Comparison of ENCODE assay signal across 1 cellular context in the genomic region with DNA sequence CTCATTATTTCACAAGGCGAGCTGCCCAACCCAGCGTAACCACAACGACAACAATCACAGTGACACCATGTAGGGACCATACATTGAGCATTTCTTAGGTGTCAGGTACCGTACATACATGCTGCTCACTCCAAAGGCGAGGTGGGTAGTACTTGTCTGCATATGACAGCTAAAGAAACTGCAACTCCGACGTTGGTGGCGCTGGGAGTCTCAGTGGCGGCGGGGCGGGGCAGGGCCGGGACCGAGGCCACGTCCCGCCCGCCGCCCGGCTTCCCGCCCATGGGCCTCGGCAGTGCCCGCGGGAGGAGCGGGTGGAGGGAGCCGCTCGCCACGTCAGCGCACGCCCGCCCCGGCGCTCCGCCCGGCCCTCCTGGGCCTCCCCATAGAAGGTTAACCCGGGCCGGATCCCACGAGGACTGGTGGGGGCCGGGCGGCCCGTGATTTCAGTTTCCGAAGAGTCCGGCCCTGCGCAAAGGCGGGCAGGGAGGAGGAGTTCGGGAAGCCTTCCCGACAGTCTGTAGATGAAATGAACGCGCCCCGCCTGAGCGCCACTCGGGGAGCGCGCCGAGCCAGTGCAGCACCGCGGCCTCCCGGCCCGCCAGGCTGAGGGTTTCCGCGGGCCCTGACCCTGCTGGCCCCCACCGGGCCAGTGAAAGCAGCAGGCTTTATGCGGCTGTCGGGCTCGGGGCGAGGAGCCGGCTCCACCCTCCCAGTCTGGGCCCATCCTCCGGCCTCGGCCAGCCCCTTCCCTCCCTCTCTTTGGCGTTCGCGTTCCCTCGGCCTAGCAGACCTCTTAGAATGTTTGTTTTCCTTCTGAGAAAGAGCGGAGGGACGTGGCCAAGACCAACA.
TF ChIP-seq lines count a peak whose summit lies in the region.

No MANE protein-coding gene starts in this region.

TF ChIP-seq in HepG2, 621 proteins besides CTCF, POLR2A, EP300 and RAD21 (continued from another document and continues in another):
- TF ChIP-seq, protein P1, sequence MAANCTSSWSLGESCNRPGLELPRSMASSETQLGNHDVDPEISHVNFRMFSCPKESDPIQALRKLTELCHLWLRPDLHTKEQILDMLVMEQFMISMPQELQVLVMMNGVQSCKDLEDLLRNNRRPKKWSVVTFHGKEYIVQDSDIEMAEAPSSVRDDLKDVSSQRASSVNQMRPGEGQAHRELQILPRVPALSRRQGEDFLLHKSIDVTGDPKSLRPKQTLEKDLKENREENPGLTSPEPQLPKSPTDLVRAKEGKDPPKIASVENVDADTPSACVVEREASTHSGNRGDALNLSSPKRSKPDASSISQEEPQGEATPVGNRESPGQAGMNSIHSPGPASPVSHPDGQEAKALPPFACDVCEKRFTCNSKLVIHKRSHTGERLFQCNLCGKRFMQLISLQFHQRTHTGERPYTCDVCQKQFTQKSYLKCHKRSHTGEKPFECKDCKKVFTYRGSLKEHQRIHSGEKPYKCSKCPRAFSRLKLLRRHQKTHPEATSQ (CRISPR knock-in tag; IDR thresholded peaks at IDR 0.05; ENCODE audit: borderline replicate concordance): peak; percentile 56; the same call in 1 of the 2 replicates
- TF ChIP-seq MTF2 (CRISPR knock-in tag; IDR thresholded peaks at IDR 0.05; ENCODE audit: borderline replicate concordance) (no peak), NR1H2 (CRISPR knock-in tag; IDR thresholded peaks at IDR 0.05; ENCODE audit: borderline replicate concordance, low read depth) (no peak; the same call in 1 of the 2 replicates), ZNF572 (CRISPR knock-in tag; IDR thresholded peaks at IDR 0.05) (peak; percentile 22; the same call in 1 of the 2 replicates), ZBTB20 (CRISPR knock-in tag; IDR thresholded peaks at IDR 0.05; ENCODE audit: borderline replicate concordance, low read depth) (no peak), JUN (CRISPR knock-in tag; IDR thresholded peaks at IDR 0.05) (no peak), ZNF431 (CRISPR knock-in tag; IDR thresholded peaks at IDR 0.05; ENCODE audit: borderline replicate concordance, low read depth) (no peak; the same call in 1 of the 2 replicates), ADNP (CRISPR knock-in tag; IDR thresholded peaks at IDR 0.05) (no peak), FOXK2 (IDR thresholded peaks at IDR 0.05) (no peak), HOXA7 (CRISPR knock-in tag; IDR thresholded peaks at IDR 0.05) (no peak), ISX (CRISPR knock-in tag; conservative IDR thresholded peaks at IDR 0.05) (no peak), HCFC1 (IDR thresholded peaks at IDR 0.05; ENCODE audit: low read depth, low read length) (no peak), BCL6 (CRISPR knock-in tag; IDR thresholded peaks at IDR 0.05) (peak; percentile 61), CBX2 (IDR thresholded peaks at IDR 0.05; ENCODE audit: low read depth, low read length) (no peak), CBX2 (CRISPR knock-in tag; IDR thresholded peaks at IDR 0.05; ENCODE audit: low read depth) (no peak), STAT5B (CRISPR knock-in tag; IDR thresholded peaks at IDR 0.05) (no peak), SKI (IDR thresholded peaks at IDR 0.05; ENCODE audit: partially characterized antibody) (peak; percentile 64), CREB1 (IDR thresholded peaks at IDR 0.05) (no peak; the same call in 1 of the 2 replicates), CREB1 (CRISPR knock-in tag; IDR thresholded peaks at IDR 0.05) (no peak), FOXM1 (CRISPR knock-in tag; IDR thresholded peaks at IDR 0.05) (no peak), MED8 (CRISPR knock-in tag; IDR thresholded peaks at IDR 0.05; ENCODE audit: insufficient replicate concordance) (no peak), HOXA9 (CRISPR knock-in tag; IDR thresholded peaks at IDR 0.05; ENCODE audit: borderline replicate concordance) (no peak), ZNF264 (CRISPR knock-in tag; IDR thresholded peaks at IDR 0.05) (no peak), ZNF570 (CRISPR knock-in tag; IDR thresholded peaks at IDR 0.05; ENCODE audit: borderline replicate concordance) (no peak), FOXO1 (CRISPR knock-in tag; IDR thresholded peaks at IDR 0.05) (no peak)
- TF ChIP-seq, protein P2, sequence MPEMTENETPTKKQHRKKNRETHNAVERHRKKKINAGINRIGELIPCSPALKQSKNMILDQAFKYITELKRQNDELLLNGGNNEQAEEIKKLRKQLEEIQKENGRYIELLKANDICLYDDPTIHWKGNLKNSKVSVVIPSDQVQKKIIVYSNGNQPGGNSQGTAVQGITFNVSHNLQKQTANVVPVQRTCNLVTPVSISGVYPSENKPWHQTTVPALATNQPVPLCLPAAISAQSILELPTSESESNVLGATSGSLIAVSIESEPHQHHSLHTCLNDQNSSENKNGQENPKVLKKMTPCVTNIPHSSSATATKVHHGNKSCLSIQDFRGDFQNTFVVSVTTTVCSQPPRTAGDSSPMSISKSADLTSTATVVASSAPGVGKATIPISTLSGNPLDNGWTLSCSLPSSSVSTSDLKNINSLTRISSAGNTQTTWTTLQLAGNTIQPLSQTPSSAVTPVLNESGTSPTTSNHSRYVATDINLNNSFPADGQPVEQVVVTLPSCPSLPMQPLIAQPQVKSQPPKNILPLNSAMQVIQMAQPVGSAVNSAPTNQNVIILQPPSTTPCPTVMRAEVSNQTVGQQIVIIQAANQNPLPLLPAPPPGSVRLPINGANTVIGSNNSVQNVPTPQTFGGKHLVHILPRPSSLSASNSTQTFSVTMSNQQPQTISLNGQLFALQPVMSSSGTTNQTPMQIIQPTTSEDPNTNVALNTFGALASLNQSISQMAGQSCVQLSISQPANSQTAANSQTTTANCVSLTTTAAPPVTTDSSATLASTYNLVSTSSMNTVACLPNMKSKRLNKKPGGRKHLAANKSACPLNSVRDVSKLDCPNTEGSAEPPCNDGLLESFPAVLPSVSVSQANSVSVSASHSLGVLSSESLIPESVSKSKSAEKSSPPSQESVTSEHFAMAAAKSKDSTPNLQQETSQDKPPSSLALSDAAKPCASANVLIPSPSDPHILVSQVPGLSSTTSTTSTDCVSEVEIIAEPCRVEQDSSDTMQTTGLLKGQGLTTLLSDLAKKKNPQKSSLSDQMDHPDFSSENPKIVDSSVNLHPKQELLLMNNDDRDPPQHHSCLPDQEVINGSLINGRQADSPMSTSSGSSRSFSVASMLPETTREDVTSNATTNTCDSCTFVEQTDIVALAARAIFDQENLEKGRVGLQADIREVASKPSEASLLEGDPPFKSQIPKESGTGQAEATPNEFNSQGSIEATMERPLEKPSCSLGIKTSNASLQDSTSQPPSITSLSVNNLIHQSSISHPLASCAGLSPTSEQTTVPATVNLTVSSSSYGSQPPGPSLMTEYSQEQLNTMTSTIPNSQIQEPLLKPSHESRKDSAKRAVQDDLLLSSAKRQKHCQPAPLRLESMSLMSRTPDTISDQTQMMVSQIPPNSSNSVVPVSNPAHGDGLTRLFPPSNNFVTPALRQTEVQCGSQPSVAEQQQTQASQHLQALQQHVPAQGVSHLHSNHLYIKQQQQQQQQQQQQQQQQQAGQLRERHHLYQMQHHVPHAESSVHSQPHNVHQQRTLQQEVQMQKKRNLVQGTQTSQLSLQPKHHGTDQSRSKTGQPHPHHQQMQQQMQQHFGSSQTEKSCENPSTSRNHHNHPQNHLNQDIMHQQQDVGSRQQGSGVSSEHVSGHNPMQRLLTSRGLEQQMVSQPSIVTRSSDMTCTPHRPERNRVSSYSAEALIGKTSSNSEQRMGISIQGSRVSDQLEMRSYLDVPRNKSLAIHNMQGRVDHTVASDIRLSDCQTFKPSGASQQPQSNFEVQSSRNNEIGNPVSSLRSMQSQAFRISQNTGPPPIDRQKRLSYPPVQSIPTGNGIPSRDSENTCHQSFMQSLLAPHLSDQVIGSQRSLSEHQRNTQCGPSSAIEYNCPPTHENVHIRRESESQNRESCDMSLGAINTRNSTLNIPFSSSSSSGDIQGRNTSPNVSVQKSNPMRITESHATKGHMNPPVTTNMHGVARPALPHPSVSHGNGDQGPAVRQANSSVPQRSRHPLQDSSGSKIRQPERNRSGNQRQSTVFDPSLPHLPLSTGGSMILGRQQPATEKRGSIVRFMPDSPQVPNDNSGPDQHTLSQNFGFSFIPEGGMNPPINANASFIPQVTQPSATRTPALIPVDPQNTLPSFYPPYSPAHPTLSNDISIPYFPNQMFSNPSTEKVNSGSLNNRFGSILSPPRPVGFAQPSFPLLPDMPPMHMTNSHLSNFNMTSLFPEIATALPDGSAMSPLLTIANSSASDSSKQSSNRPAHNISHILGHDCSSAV (CRISPR knock-in tag; IDR thresholded peaks at IDR 0.05; ENCODE audit: borderline replicate concordance): no peak
- TF ChIP-seq, protein P3, sequence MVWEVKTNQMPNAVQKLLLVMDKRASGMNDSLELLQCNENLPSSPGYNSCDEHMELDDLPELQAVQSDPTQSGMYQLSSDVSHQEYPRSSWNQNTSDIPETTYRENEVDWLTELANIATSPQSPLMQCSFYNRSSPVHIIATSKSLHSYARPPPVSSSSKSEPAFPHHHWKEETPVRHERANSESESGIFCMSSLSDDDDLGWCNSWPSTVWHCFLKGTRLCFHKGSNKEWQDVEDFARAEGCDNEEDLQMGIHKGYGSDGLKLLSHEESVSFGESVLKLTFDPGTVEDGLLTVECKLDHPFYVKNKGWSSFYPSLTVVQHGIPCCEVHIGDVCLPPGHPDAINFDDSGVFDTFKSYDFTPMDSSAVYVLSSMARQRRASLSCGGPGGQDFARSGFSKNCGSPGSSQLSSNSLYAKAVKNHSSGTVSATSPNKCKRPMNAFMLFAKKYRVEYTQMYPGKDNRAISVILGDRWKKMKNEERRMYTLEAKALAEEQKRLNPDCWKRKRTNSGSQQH (CRISPR knock-in tag; IDR thresholded peaks at IDR 0.05; ENCODE audit: low read depth): 0 out of 2 replicates have a peak, but pooled peaks have one; percentile 19
- TF ChIP-seq, protein P4, sequence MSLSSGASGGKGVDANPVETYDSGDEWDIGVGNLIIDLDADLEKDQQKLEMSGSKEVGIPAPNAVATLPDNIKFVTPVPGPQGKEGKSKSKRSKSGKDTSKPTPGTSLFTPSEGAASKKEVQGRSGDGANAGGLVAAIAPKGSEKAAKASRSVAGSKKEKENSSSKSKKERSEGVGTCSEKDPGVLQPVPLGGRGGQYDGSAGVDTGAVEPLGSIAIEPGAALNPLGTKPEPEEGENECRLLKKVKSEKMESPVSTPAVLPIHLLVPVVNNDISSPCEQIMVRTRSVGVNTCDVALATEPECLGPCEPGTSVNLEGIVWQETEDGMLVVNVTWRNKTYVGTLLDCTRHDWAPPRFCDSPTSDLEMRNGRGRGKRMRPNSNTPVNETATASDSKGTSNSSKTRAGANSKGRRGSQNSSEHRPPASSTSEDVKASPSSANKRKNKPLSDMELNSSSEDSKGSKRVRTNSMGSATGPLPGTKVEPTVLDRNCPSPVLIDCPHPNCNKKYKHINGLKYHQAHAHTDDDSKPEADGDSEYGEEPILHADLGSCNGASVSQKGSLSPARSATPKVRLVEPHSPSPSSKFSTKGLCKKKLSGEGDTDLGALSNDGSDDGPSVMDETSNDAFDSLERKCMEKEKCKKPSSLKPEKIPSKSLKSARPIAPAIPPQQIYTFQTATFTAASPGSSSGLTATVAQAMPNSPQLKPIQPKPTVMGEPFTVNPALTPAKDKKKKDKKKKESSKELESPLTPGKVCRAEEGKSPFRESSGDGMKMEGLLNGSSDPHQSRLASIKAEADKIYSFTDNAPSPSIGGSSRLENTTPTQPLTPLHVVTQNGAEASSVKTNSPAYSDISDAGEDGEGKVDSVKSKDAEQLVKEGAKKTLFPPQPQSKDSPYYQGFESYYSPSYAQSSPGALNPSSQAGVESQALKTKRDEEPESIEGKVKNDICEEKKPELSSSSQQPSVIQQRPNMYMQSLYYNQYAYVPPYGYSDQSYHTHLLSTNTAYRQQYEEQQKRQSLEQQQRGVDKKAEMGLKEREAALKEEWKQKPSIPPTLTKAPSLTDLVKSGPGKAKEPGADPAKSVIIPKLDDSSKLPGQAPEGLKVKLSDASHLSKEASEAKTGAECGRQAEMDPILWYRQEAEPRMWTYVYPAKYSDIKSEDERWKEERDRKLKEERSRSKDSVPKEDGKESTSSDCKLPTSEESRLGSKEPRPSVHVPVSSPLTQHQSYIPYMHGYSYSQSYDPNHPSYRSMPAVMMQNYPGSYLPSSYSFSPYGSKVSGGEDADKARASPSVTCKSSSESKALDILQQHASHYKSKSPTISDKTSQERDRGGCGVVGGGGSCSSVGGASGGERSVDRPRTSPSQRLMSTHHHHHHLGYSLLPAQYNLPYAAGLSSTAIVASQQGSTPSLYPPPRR (CRISPR knock-in tag; IDR thresholded peaks at IDR 0.05; ENCODE audit: borderline replicate concordance): 0 out of 2 replicates have a peak, but pooled peaks have one; percentile 27
- TF ChIP-seq, protein P5, sequence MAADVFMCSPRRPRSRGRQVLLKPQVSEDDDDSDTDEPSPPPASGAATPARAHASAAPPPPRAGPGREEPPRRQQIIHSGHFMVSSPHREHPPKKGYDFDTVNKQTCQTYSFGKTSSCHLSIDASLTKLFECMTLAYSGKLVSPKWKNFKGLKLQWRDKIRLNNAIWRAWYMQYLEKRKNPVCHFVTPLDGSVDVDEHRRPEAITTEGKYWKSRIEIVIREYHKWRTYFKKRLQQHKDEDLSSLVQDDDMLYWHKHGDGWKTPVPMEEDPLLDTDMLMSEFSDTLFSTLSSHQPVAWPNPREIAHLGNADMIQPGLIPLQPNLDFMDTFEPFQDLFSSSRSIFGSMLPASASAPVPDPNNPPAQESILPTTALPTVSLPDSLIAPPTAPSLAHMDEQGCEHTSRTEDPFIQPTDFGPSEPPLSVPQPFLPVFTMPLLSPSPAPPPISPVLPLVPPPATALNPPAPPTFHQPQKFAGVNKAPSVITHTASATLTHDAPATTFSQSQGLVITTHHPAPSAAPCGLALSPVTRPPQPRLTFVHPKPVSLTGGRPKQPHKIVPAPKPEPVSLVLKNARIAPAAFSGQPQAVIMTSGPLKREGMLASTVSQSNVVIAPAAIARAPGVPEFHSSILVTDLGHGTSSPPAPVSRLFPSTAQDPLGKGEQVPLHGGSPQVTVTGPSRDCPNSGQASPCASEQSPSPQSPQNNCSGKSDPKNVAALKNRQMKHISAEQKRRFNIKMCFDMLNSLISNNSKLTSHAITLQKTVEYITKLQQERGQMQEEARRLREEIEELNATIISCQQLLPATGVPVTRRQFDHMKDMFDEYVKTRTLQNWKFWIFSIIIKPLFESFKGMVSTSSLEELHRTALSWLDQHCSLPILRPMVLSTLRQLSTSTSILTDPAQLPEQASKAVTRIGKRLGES (CRISPR knock-in tag; IDR thresholded peaks at IDR 0.05; ENCODE audit: borderline replicate concordance): no peak; the same call in 1 of the 2 replicates
- TF ChIP-seq, protein P6, sequence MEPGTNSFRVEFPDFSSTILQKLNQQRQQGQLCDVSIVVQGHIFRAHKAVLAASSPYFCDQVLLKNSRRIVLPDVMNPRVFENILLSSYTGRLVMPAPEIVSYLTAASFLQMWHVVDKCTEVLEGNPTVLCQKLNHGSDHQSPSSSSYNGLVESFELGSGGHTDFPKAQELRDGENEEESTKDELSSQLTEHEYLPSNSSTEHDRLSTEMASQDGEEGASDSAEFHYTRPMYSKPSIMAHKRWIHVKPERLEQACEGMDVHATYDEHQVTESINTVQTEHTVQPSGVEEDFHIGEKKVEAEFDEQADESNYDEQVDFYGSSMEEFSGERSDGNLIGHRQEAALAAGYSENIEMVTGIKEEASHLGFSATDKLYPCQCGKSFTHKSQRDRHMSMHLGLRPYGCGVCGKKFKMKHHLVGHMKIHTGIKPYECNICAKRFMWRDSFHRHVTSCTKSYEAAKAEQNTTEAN (CRISPR knock-in tag; conservative IDR thresholded peaks at IDR 0.05): no peak
- TF ChIP-seq, protein P7, sequence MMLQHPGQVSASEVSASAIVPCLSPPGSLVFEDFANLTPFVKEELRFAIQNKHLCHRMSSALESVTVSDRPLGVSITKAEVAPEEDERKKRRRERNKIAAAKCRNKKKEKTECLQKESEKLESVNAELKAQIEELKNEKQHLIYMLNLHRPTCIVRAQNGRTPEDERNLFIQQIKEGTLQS (CRISPR knock-in tag; IDR thresholded peaks at IDR 0.05): peak; percentile 44; the same call in 1 of the 2 replicates
